1 cellular context compared by ENCODE assay signal in the genomic region with DNA sequence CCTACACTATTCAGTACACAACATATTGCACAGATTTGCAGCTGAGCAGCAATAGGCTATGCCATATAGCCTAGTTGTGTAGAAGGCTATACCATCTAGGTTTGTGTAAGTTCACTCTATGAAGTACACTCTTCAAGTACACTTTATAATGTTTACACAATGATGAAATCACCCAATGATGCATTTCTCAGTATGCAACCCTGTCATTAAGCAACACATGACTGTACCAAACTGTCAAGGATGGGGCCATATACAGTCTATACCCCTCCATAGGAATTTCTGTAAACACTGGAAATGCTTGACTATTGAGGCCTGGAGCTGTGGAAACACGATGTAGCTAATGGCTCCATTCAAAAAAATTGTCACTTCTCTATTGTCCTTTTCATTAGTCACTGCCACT.
A peak's percentile ranks its signal among the peaks of the same experiment; 100 is the strongest.
TF ChIP-seq lines count a peak whose summit lies in the region.

No MANE protein-coding gene starts in this region.

TF ChIP-seq in HEK293, 187 proteins besides CTCF, POLR2A, EP300 and RAD21 (continued from another document):
- TF ChIP-seq, protein P1, sequence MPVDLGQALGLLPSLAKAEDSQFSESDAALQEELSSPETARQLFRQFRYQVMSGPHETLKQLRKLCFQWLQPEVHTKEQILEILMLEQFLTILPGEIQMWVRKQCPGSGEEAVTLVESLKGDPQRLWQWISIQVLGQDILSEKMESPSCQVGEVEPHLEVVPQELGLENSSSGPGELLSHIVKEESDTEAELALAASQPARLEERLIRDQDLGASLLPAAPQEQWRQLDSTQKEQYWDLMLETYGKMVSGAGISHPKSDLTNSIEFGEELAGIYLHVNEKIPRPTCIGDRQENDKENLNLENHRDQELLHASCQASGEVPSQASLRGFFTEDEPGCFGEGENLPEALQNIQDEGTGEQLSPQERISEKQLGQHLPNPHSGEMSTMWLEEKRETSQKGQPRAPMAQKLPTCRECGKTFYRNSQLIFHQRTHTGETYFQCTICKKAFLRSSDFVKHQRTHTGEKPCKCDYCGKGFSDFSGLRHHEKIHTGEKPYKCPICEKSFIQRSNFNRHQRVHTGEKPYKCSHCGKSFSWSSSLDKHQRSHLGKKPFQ (tag by site-specific recombination; IDR thresholded peaks at IDR 0.05) = no peak
- TF ChIP-seq ZBTB17 (tag by site-specific recombination; IDR thresholded peaks at IDR 0.05) (peak; percentile 67), ZSCAN30 (tag by site-specific recombination; IDR thresholded peaks at IDR 0.05) (peak; percentile 72; the same call in 1 of the 2 replicates), ZNF366 (tag by site-specific recombination; conservative IDR thresholded peaks at IDR 0.05) (peak; percentile 40; the same call in 1 of the 2 replicates), ZNF473 (tag by site-specific recombination; IDR thresholded peaks at IDR 0.05) (no peak), ZNF530 (tag by site-specific recombination; IDR thresholded peaks at IDR 0.05; ENCODE audit: low read depth) (no peak), ZNF202 (tag by site-specific recombination; IDR thresholded peaks at IDR 0.05; ENCODE audit: borderline replicate concordance) (no peak), ZNF24 (tag by site-specific recombination; IDR thresholded peaks at IDR 0.05) (0 out of 2 replicates have a peak, but pooled peaks have one; percentile 75), ZNF629 (tag by site-specific recombination; IDR thresholded peaks at IDR 0.05) (peak; percentile 86), FEZF1 (tag by site-specific recombination; IDR thresholded peaks at IDR 0.05) (peak; percentile 81)
- TF ChIP-seq, protein P2, sequence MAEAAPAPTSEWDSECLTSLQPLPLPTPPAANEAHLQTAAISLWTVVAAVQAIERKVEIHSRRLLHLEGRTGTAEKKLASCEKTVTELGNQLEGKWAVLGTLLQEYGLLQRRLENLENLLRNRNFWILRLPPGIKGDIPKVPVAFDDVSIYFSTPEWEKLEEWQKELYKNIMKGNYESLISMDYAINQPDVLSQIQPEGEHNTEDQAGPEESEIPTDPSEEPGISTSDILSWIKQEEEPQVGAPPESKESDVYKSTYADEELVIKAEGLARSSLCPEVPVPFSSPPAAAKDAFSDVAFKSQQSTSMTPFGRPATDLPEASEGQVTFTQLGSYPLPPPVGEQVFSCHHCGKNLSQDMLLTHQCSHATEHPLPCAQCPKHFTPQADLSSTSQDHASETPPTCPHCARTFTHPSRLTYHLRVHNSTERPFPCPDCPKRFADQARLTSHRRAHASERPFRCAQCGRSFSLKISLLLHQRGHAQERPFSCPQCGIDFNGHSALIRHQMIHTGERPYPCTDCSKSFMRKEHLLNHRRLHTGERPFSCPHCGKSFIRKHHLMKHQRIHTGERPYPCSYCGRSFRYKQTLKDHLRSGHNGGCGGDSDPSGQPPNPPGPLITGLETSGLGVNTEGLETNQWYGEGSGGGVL (tag by site-specific recombination; IDR thresholded peaks at IDR 0.05) = peak; percentile 43; the same call in 1 of the 2 replicates
TF ChIP-seq in HEK293: peak in this region for 28.
